ENCODE assay signal across 23 cellular contexts in genomic region chr17:64111831-64112230, GRCh38.
"Had no signal": no experiment of that assay in that cellular context is flagged by ENCODE, and none has a peak within 500 bp of the region (broad histone marks: within the 10 kb centered on the region; RNA-seq: fewer than 3 reads in every experiment).

No MANE protein-coding gene starts in this region.

- H3K27me3 Mint-ChIP-seq: stimulated activated memory B cell treated with anti-CD40 and anti-IgM and Interleukin-4, amounts not matched to agents 10 μg/mL and 1 μg/mL and 100 μg/mL, for 72 hours had no signal

- H3K36me3 ChIP-seq: gastrocnemius medialis, prostate gland, right atrium auricular region, tibial artery, upper lobe of left lung, uterus had no signal

- H3K4me3 Mint-ChIP-seq: memory B cell; natural killer cell; stimulated activated memory B cell treated with anti-CD40 and anti-IgM and Interleukin-4, amounts not matched to agents 10 μg/mL and 1 μg/mL and 100 μg/mL, for 72 hours had no signal

- ATAC-seq: esophagus mucosa; gastrocnemius medialis; natural killer cell; sciatic nerve; stimulated activated memory B cell treated with anti-CD40 and anti-IgM and Interleukin-4, amounts not matched to agents 10 μg/mL and 1 μg/mL and 100 μg/mL, for 72 hours; stimulated activated naive CD8-positive, alpha-beta T cell treated with anti-CD3 and anti-CD28 coated beads, Interleukin-15, Interleukin-2, amounts not matched to agents 100 U/mL and 50 U/mL, for 24 hours had no signal

- H3K36me3 Mint-ChIP-seq: natural killer cell; stimulated activated memory B cell treated with anti-CD40 and anti-IgM and Interleukin-4, amounts not matched to agents 10 μg/mL and 1 μg/mL and 100 μg/mL, for 72 hours had no signal

- H3K27ac ChIP-seq: dorsolateral prefrontal cortex, epithelial cell of prostate, gastrocnemius medialis, prostate gland, right atrium auricular region, testis, tibial artery, upper lobe of left lung, uterus had no signal

- DNase-seq: dorsolateral prefrontal cortex; effector CD4-positive, alpha-beta T cell; foreskin fibroblast; gastrocnemius medialis; head of caudate nucleus; natural killer cell; nucleus accumbens; stimulated activated CD4-positive, alpha-beta T cell treated with anti-CD3 and anti-CD28 coated beads, Interleukin-2, amount 100 ng/mL, for 24 hours; stimulated activated CD4-positive, alpha-beta T cell treated with anti-CD3 and anti-CD28 coated beads, Interleukin-4, amount 100 ng/mL, for 24 hours; stimulated activated naive CD8-positive, alpha-beta T cell treated with anti-CD3 and anti-CD28 coated beads, Interleukin-15, Interleukin-2, amounts not matched to agents 100 U/mL and 50 U/mL, for 24 hours; substantia nigra; testis; tibial artery; uterus had no signal

- H3K9me3 Mint-ChIP-seq: memory B cell; natural killer cell; stimulated activated memory B cell treated with anti-CD40 and anti-IgM and Interleukin-4, amounts not matched to agents 10 μg/mL and 1 μg/mL and 100 μg/mL, for 72 hours had no signal

- H3K9me3 ChIP-seq: gastrocnemius medialis, prostate gland, right atrium auricular region, testis, tibial artery, upper lobe of left lung, uterus had no signal

- H3K27ac Mint-ChIP-seq: memory B cell; natural killer cell; stimulated activated memory B cell treated with anti-CD40 and anti-IgM and Interleukin-4, amounts not matched to agents 10 μg/mL and 1 μg/mL and 100 μg/mL, for 72 hours had no signal

- H3K4me3 ChIP-seq: dorsolateral prefrontal cortex, gastrocnemius medialis, lung, prostate gland, right atrium auricular region, testis, tibial artery, upper lobe of left lung, uterus had no signal

- H3K4me1 ChIP-seq: uterus had no signal

- H3K27me3 ChIP-seq: dorsolateral prefrontal cortex, gastrocnemius medialis, right atrium auricular region, testis, tibial artery, upper lobe of left lung, uterus had no signal
